ENCODE assay signal across 6 cellular contexts in the genomic region with DNA sequence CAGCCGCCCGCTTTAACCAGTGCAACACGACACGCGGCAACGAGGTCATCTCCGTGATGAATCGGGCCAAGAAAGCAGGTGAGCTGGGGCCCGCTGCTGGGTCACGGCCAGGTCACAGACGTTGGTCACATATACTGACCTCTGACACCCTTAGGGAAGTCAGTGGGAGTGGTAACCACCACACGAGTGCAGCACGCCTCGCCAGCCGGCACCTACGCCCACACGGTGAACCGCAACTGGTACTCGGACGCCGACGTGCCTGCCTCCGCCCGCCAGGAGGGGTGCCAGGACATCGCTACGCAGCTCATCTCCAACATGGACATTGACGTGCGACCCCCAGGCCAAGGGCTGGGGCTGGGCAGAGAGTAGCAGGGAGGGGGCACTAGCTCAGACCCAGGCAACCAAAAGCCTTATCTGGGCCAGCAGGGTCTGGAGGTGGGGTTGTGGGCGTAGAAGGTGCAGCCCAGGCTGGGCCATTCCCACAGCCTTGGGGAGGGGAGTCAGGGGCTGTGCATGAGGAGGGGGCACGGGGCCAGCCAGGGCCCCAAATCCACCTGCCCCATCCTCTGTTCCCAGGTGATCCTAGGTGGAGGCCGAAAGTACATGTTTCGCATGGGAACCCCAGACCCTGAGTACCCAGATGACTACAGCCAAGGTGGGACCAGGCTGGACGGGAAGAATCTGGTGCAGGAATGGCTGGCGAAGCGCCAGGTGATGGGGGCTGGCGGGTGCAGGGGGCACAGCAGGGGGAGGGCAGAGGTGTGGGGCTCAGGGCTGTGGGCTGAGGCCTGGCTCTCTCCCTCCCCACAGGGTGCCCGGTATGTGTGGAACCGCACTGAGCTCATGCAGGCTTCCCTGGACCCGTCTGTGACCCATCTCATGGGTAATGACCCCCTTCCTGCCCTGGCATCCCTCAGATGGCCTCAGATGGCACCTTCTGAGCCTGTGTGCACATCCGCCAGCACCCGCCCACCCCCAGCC. TPM values are rescaled to one million over a fixed set of nuclear protein-coding genes. Genes with fewer than 3 reads are reported as not detected.
"Had no signal": no experiment of that assay in that cellular context is flagged by ENCODE, and none has a peak within 500 bp of the region (broad histone marks: within the 10 kb centered on the region; RNA-seq: fewer than 3 reads in every experiment).

No MANE protein-coding gene starts in this region.

RNA-seq across cellular contexts. Expression of a gene that starts 1.3 kb away (rescaled TPM):
- total RNA-seq: LHCN-M2, OCI-LY7, Peyer's patch, Right ventricle myocardium superior, RPMI7951 had no signal

RNA-seq across cellular contexts. Expression of a gene that starts 26.7 kb away (rescaled TPM):
- total RNA-seq: LHCN-M2, MCF 10A, OCI-LY7, Peyer's patch, Right ventricle myocardium superior, RPMI7951 had no signal
